Comparison of ENCODE assay signal across 13 cellular contexts in genomic region chr7:128265906-128266300, GRCh38. TPM values are rescaled to one million over a fixed set of nuclear protein-coding genes. Genes with fewer than 3 reads are reported as not detected.
"Had no signal": no experiment of that assay in that cellular context is flagged by ENCODE, and none has a peak within 500 bp of the region (broad histone marks: within the 10 kb centered on the region; RNA-seq: fewer than 3 reads in every experiment).

No MANE protein-coding gene starts in this region.

- DNase-seq: activated CD4-positive, alpha-beta T cell treated with anti-CD3 and anti-CD28 coated beads for 48 hours; activated naive CD4-positive, alpha-beta T cell treated with anti-CD3 and anti-CD28 coated beads for 36 hours; colonic mucosa; gastrocnemius medialis; left ventricle myocardium inferior; mesendoderm; small intestine; stomach; T1000 had no signal

- H3K4me1 ChIP-seq: colonic mucosa had no signal

- H3K27me3 ChIP-seq: right atrium auricular region had no signal

- H3K9me3 Mint-ChIP-seq: activated naive CD4-positive, alpha-beta T cell treated with anti-CD3 and anti-CD28 coated beads for 36 hours; activated T-helper 17 cell treated with anti-CD3 and anti-CD28 coated beads, Interleukin-2, amount 50 U/mL, for 72 hours had no signal

- H3K4me1 Mint-ChIP-seq: activated T-helper 17 cell treated with anti-CD3 and anti-CD28 coated beads, Interleukin-2, amount 50 U/mL, for 72 hours had no signal

- H3K9me3 ChIP-seq: colonic mucosa, gastrocnemius medialis, left ventricle myocardium inferior, right atrium auricular region, stomach had no signal

- H3K36me3 ChIP-seq: cardiac muscle cell, colonic mucosa, gastrocnemius medialis, left ventricle myocardium inferior, right atrium auricular region, stomach had no signal

- H3K4me3 Mint-ChIP-seq: activated naive CD4-positive, alpha-beta T cell treated with anti-CD3 and anti-CD28 coated beads for 36 hours; activated T-helper 17 cell treated with anti-CD3 and anti-CD28 coated beads, Interleukin-2, amount 50 U/mL, for 72 hours had no signal

- ATAC-seq: activated T-helper 17 cell treated with anti-CD3 and anti-CD28 coated beads, Interleukin-2, amount 50 U/mL, for 72 hours; gastrocnemius medialis had no signal

- H3K4me3 ChIP-seq: cardiac muscle cell, colonic mucosa, gastrocnemius medialis, stomach had no signal

- H3K27ac Mint-ChIP-seq: activated naive CD4-positive, alpha-beta T cell treated with anti-CD3 and anti-CD28 coated beads for 36 hours; activated T-helper 17 cell treated with anti-CD3 and anti-CD28 coated beads, Interleukin-2, amount 50 U/mL, for 72 hours had no signal

RNA-seq across cellular contexts. Expression of gene LEP, which starts 24.8 kb away (rescaled TPM):
- total RNA-seq: activated naive CD4-positive, alpha-beta T cell treated with anti-CD3 and anti-CD28 coated beads for 36 hours; activated T-helper 17 cell treated with anti-CD3 and anti-CD28 coated beads, Interleukin-2, amount 50 U/mL, for 72 hours; cardiac muscle cell; myocyte; stomach had no signal
